In the genomic region with DNA sequence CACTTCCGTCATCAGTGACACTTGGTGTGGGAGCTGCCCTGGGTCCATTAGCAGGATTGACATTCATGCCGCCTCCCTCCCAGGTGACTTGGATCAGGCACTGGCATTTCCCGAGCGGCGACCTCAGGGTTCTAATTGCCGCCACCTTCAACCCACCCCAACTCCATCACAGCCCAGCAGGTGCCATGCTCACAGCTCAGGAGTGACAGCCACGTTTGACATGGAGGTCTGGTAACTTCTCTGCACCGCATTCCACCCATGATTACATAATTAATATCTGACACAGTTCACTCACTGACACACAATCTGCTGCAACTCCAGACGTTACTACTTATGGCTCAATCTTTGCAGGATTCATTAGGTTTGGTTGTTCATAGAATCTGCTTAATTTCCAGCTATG, we compare ENCODE assay signal across 24 cellular contexts.
"Had no signal": no experiment of that assay in that cellular context is flagged by ENCODE, and none has a peak within 500 bp of the region (broad histone marks: within the 10 kb centered on the region; RNA-seq: fewer than 3 reads in every experiment).

No MANE protein-coding gene starts in this region.

- H3K36me3 ChIP-seq: stomach, suprapubic skin, thoracic aorta, thyroid gland, tibial artery, tibial nerve, transverse colon, upper lobe of left lung, upper lobe of right lung, uterus, vagina had no signal

- H3K9me3 ChIP-seq: suprapubic skin, testis, thoracic aorta, thyroid gland, transverse colon, upper lobe of left lung, upper lobe of right lung, uterus, vagina had no signal

- H3K4me1 ChIP-seq: stomach, suprapubic skin, testis, thyroid gland, tibial artery, tibial nerve, transverse colon, upper lobe of left lung, upper lobe of right lung, uterus, vagina had no signal

- H3K27ac ChIP-seq: stomach, suprapubic skin, testis, thoracic aorta, thyroid gland, tibial artery, tibial nerve, transverse colon, upper lobe of left lung, upper lobe of right lung, uterus, vagina had no signal

- DNase-seq: stimulated activated CD4-positive, alpha-beta T cell treated with anti-CD3 and anti-CD28 coated beads, Interleukin-2, amount 100 ng/mL, for 48 hours; stimulated activated CD4-positive, alpha-beta T cell treated with anti-CD3 and anti-CD28 coated beads, Interleukin-4, amount 100 ng/mL, for 1 hour; stimulated activated CD4-positive, alpha-beta T cell treated with anti-CD3 and anti-CD28 coated beads, Interleukin-4, amount 100 ng/mL, for 24 hours; stimulated activated CD4-positive, alpha-beta T cell treated with anti-CD3 and anti-CD28 coated beads, Interleukin-4, amount 100 ng/mL, for 4 hours; stimulated activated CD8-positive, alpha-beta memory T cell treated with anti-CD3 and anti-CD28 coated beads, Interleukin-4, amount 100 ng/mL, for 48 hours; stimulated activated naive B cell treated with anti-CD40 and anti-IgM and Interleukin-4, amounts not matched to agents 10 μg/mL and 1 μg/mL and 100 μg/mL, for 72 hours; stimulated activated naive CD4-positive, alpha-beta T cell; stimulated activated naive CD4-positive, alpha-beta T cell treated with Interleukin-2 at 50 U/mL for 16 hours; stimulated activated naive CD8-positive, alpha-beta T cell treated with anti-CD3 and anti-CD28 coated beads, Interleukin-15, amount 100 ng/mL, for 72 hours; stimulated activated naive CD8-positive, alpha-beta T cell treated with anti-CD3 and anti-CD28 coated beads, Interleukin-15, Interleukin-2, amounts not matched to agents 100 U/mL and 50 U/mL, for 24 hours; stomach; substantia nigra; testis; thyroid gland; transverse colon; trophoblast cell; upper lobe of left lung; upper lobe of right lung; uterus had no signal

- H3K27me3 ChIP-seq: testis, thyroid gland, tibial nerve, transverse colon, upper lobe of left lung, upper lobe of right lung, uterus, vagina had no signal

- H3K4me3 ChIP-seq: stomach, suprapubic skin, testis, thoracic aorta, thyroid gland, tibial artery, tibial nerve, transverse colon, upper lobe of left lung, upper lobe of right lung, uterus, vagina had no signal
